Comparison of ENCODE assay signal across 24 cellular contexts in the genomic region with DNA sequence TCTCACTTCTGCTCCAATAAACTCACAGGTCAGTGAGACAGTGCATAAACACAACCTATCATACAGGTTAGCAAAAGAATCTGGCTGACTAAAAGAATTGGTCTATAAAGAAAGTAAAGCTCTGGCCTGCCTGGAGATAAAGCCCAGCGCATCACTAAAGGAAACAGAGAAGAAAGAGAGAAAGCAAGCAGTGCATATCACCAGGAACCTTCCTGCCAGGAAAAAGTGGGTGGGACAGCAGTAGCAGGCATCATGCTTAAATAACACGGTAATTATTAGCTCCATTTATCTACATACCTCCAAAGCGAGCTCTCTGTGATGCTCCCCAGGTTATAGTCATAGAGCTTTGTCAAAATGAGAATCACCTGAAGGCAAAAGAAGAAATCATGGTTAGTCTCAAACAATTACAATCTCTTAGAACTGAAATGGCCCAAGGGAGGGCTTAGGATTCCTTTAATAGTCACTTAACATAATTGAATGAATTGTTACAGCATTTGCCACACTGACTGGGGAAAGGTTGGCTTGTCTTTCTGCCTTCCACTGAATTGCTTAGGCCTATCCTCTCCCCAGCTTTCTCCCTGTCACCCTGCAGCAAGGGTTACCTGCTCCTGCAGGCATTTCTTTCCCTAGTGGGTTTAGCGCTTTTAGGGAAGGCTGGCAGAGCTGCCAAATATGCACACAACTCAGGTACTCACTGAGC.
"Had no signal": no experiment of that assay in that cellular context is flagged by ENCODE, and none has a peak within 500 bp of the region (broad histone marks: within the 10 kb centered on the region; RNA-seq: fewer than 3 reads in every experiment).

No MANE protein-coding gene starts in this region.

- H3K4me1 ChIP-seq: left ventricle myocardium inferior, pancreas, testis, transverse colon had no signal

- H3K27me3 Mint-ChIP-seq: activated T-cell treated with anti-CD3 and anti-CD28 coated beads, Interleukin-2, amount 50 U/mL, for 24 hours; dendritic cell treated with granulocyte-macrophage colony-stimulating factor and Interleukin-4, amounts not matched to agents 40 ng/mL and 50 ng/mL, for 4 days had no signal

- H3K9me3 Mint-ChIP-seq: dendritic cell treated with granulocyte-macrophage colony-stimulating factor and Interleukin-4, amounts not matched to agents 40 ng/mL and 50 ng/mL, for 4 days; nephron; T-helper 2 cell treated with Interferon-gamma antibody and Interleukin-4, amounts not matched to agents 5 μg/mL and 100 μg/mL, for 36 hours had no signal

- H3K4me3 Mint-ChIP-seq: activated T-cell treated with anti-CD3 and anti-CD28 coated beads, Interleukin-2, amount 50 U/mL, for 24 hours; dendritic cell treated with granulocyte-macrophage colony-stimulating factor and Interleukin-4, amounts not matched to agents 40 ng/mL and 50 ng/mL, for 4 days; endodermal cell; nephron; T-helper 2 cell treated with Interferon-gamma antibody and Interleukin-4, amounts not matched to agents 5 μg/mL and 100 μg/mL, for 36 hours had no signal

- H3K27ac ChIP-seq: brain microvascular endothelial cell, left ventricle myocardium inferior, pancreas, testis, transverse colon had no signal

- H3K4me3 ChIP-seq: left ventricle myocardium inferior, pancreas, testis, transverse colon had no signal

- H3K27me3 ChIP-seq: brain microvascular endothelial cell, pancreas, testis, transverse colon had no signal

- ATAC-seq: esophagus mucosa, pancreas, right cardiac atrium had no signal

- H3K36me3 ChIP-seq: brain microvascular endothelial cell, left ventricle myocardium inferior, pancreas, transverse colon had no signal

- DNase-seq: activated CD4-positive, alpha-beta T cell treated with anti-CD3 and anti-CD28 coated beads for 48 hours; activated CD4-positive, alpha-beta T cell treated with anti-CD3 and anti-CD28 coated beads, Interleukin-2, amount 50 U/mL, for 48 hours; activated CD8-positive, alpha-beta memory T cell treated with anti-CD3 and anti-CD28 coated beads, Interleukin-2, amount 50 U/mL, for 4 hours; activated gamma-delta T cell; activated naive CD4-positive, alpha-beta T cell treated with anti-CD3 and anti-CD28 coated beads, Interleukin-2, amount 50 U/mL, for 16 hours; activated T-cell treated with anti-CD3 and anti-CD28 coated beads, Interleukin-2, amount 50 U/mL, for 24 hours; amniotic stem cell; brain microvascular endothelial cell; central memory CD4-positive, alpha-beta T cell; endodermal cell; foreskin fibroblast; left ventricle myocardium inferior; pancreas; right cardiac atrium; stimulated activated CD4-positive, alpha-beta T cell treated with anti-CD3 and anti-CD28 coated beads, Interleukin-15, amount 100 ng/mL, for 24 hours; stimulated activated CD4-positive, alpha-beta T cell treated with anti-CD3 and anti-CD28 coated beads, Interleukin-2, amount 100 ng/mL, for 24 hours; stimulated activated naive CD4-positive, alpha-beta T cell treated with Interleukin-2 at 50 U/mL for 16 hours; T-helper 1 cell; testis; transverse colon had no signal

- H3K9me3 ChIP-seq: pancreas, testis, transverse colon had no signal

- H3K4me1 Mint-ChIP-seq: nephron had no signal

- H3K27ac Mint-ChIP-seq: activated T-cell treated with anti-CD3 and anti-CD28 coated beads, Interleukin-2, amount 50 U/mL, for 24 hours; dendritic cell treated with granulocyte-macrophage colony-stimulating factor and Interleukin-4, amounts not matched to agents 40 ng/mL and 50 ng/mL, for 4 days; endodermal cell; nephron; T-helper 2 cell treated with Interferon-gamma antibody and Interleukin-4, amounts not matched to agents 5 μg/mL and 100 μg/mL, for 36 hours had no signal
